Comparison of ENCODE assay signal across 22 cellular contexts in genomic region chr6:32906539-32906938, GRCh38. TPM values are rescaled to one million over a fixed set of nuclear protein-coding genes. Genes with fewer than 3 reads are reported as not detected.
DNase-seq lines count a peak whose midpoint lies in the region; ATAC-seq and TF ChIP-seq lines count a peak whose summit lies in the region.
"Had no signal": no experiment of that assay in that cellular context is flagged by ENCODE, and none has a peak within 500 bp of the region (broad histone marks: within the 10 kb centered on the region; RNA-seq: fewer than 3 reads in every experiment).

No MANE protein-coding gene starts in this region.

- peak; percentile 39; the same call in 2 of the 3 replicates for ATAC-seq in SK-N-SH treated with all-trans-retinoic acid at 6 μM for 48 hours
- ATAC-seq: left cardiac atrium had no signal

- POLR2A ChIA-PET in MCF 10A (lab: Yijun Ruan, JAX) = no interaction called here

- TF ChIP-seq CTCF in mammary epithelial cell (conservative IDR thresholded peaks at IDR 0.05 in 1 of 2, IDR thresholded peaks at IDR 0.05 in 1 of 2; ENCODE audit: extremely low read depth in 1 of 2, insufficient read depth in 1 of 2, low read depth in 1 of 2, low read length in 2 of 2) (no peak), MCF 10A (IDR thresholded peaks at IDR 0.05; ENCODE audit: unreplicated experiment) (no peak), fibroblast of lung (conservative IDR thresholded peaks at IDR 0.05 in 1 of 2, IDR thresholded peaks at IDR 0.05 in 1 of 2; ENCODE audit: low read depth in 1 of 2, low read length in 2 of 2) (no peak), chondrocyte (IDR thresholded peaks at IDR 0.05) (no peak)

- H4K20me1 ChIP-seq in mammary epithelial cell (ENCODE audit: insufficient read depth, low read length) = no peaks in the 10 kb centered on the region
- no peaks in the 10 kb centered on the region for H4K20me1 ChIP-seq in fibroblast of lung (ENCODE audit: control insufficient read depth, extremely low read depth, insufficient read depth, low read length)

- H3K4me1 ChIP-seq in mammary epithelial cell (ENCODE audit: insufficient read depth, low read length) (peaks cover 8% of the 10 kb centered on the region), fibroblast of lung (ENCODE audit: control insufficient read depth, extremely low read depth, insufficient read depth, low read length) (no peaks in the 10 kb centered on the region)

- in situ Hi-C loops in mammary epithelial cell (cut with MboI; ENCODE audit: low sequenced_read_pairs in 2 of 2) = no loop called here

- H3K9ac ChIP-seq in mammary epithelial cell (ENCODE audit: insufficient read depth, low read length) = no peak overlapping the region
- H3K9ac ChIP-seq in fibroblast of lung (ENCODE audit: insufficient read depth, low read length) = no peak overlapping the region

- dilution Hi-C loops in mammary epithelial cell (cut with HindIII; ENCODE audit: low sequenced_read_pairs) = loop anchor here (5.0 kb wide), 1 partner anchor 81 kb away; no protein-coding TSS in a partner anchor

- DNase-seq in mammary epithelial cell (peak; percentile 46), MCF 10A (ENCODE audit: unreplicated experiment) (no peak), fibroblast of lung (ENCODE audit: low read depth in 2 of 2) (peak; percentile 55 to 74), COLO668 (lab: John Stamatoyannopoulos, UW; ENCODE audit: unreplicated experiment) (no peak), epidermal melanocyte (ENCODE audit: insufficient read length, low spot score) (no peak), globus pallidus (ENCODE audit: low spot score) (no peak), chondrocyte (ENCODE audit: low spot score) (no peak)
- DNase-seq: activated CD4-positive, alpha-beta T cell treated with anti-CD3 and anti-CD28 coated beads, Interleukin-2, amount 10 ng/mL, durations not matched to agents 24 days and 14 days; activated CD8-positive, alpha-beta memory T cell treated with anti-CD3 and anti-CD28 coated beads, Interleukin-2, amount 50 U/mL, for 4 hours; activated gamma-delta T cell treated with Interleukin-2 at 50 U/mL for 16 hours; anterior cingulate cortex; CD4-positive, alpha-beta T cell; DMS79 treated with DMSO at 0.1 percent for 48 hours; left cardiac atrium; NCI-H2029; NCI-H526; stimulated activated naive CD4-positive, alpha-beta T cell; trophoblast cell had no signal

- H3K79me2 ChIP-seq in mammary epithelial cell (ENCODE audit: insufficient read depth, low read length) = no peaks in the 10 kb centered on the region
- H3K79me2 ChIP-seq in fibroblast of lung (ENCODE audit: control insufficient read depth, insufficient read depth, low read length) = no peaks in the 10 kb centered on the region

- H3K36me3 ChIP-seq in mammary epithelial cell (ENCODE audit: insufficient read depth, low read length) (peaks cover 2% of the 10 kb centered on the region), fibroblast of lung (ENCODE audit: control insufficient read depth, insufficient read depth, low read length) (no peaks in the 10 kb centered on the region)

- BruUV-seq in mammary epithelial cell (replicated peaks; lab: Mats Ljungman, UMichigan) (no TSS peak), MCF 10A (replicated peaks; lab: Mats Ljungman, UMichigan) (no TSS peak)

- H2AFZ ChIP-seq in mammary epithelial cell (ENCODE audit: low read depth, low read length) (no peak overlapping the region), fibroblast of lung (ENCODE audit: low read length) (no peak overlapping the region)

- WGBS in mammary epithelial cell (ENCODE audit: low coverage, missing lambda C conversion rate) = 18% methylated on average over 1 of the region's 1 CpG

- H3K27ac Mint-ChIP-seq in MCF 10A (ENCODE audit: low read depth, unreplicated experiment) (no peak overlapping the region), chondrocyte (ENCODE audit: unreplicated experiment) (no peak overlapping the region)
- H3K27ac Mint-ChIP-seq: activated CD4-positive, alpha-beta T cell treated with anti-CD3 and anti-CD28 coated beads, Interleukin-2, amount 10 ng/mL, durations not matched to agents 24 days and 14 days; CD4-positive, alpha-beta T cell; dendritic cell treated with granulocyte-macrophage colony-stimulating factor and Interleukin-4, amounts not matched to agents 40 ng/mL and 50 ng/mL, for 4 days had no signal

- H3K4me3 Mint-ChIP-seq in MCF 10A (ENCODE audit: unreplicated experiment) = no peak overlapping the region
- H3K4me3 Mint-ChIP-seq in chondrocyte (ENCODE audit: unreplicated experiment) = no peak overlapping the region
- H3K4me3 Mint-ChIP-seq: activated CD4-positive, alpha-beta T cell treated with anti-CD3 and anti-CD28 coated beads, Interleukin-2, amount 10 ng/mL, durations not matched to agents 24 days and 14 days; CD4-positive, alpha-beta T cell; dendritic cell treated with granulocyte-macrophage colony-stimulating factor and Interleukin-4, amounts not matched to agents 40 ng/mL and 50 ng/mL, for 4 days had no signal

- CTCF ChIA-PET in mammary epithelial cell (lab: Charles Lee; ENCODE audit: low non-redundant PET) (interaction anchor here (0.7 kb wide), 1 partner anchor 329 kb away, joined by 3 read pairs; no protein-coding TSS in a partner anchor), MCF 10A (lab: Yijun Ruan, JAX) (interaction anchor here (0.6 to 1.1 kb wide), 4 partner anchors 10 to 48 kb away, joined by 3 to 7 read pairs (median 3); no protein-coding TSS in a partner anchor)

- H3K36me3 Mint-ChIP-seq in MCF 10A (ENCODE audit: insufficient read depth, unreplicated experiment) = no peaks in the 10 kb centered on the region
- H3K36me3 Mint-ChIP-seq in chondrocyte (ENCODE audit: low read depth) = peaks cover under 1% of the 10 kb centered on the region

- intact Hi-C loops in mammary epithelial cell (cut with micrococcal nuclease) = no loop called here
- intact Hi-C loops in MCF 10A (cut with micrococcal nuclease) = no loop called here

- H3K27ac ChIP-seq in mammary epithelial cell (ENCODE audit: insufficient read depth, low read depth, low read length) (no peak overlapping the region), fibroblast of lung (ENCODE audit: insufficient read depth, low read length) (no peak overlapping the region)
- H3K27ac ChIP-seq: 22Rv1, SK-N-MC had no signal

- H3K4me1 Mint-ChIP-seq in MCF 10A (ENCODE audit: insufficient read depth, unreplicated experiment) = no peaks in the 10 kb centered on the region
- peaks cover 7% of the 10 kb centered on the region for H3K4me1 Mint-ChIP-seq in chondrocyte (ENCODE audit: low read depth)
- H3K4me1 Mint-ChIP-seq: activated CD4-positive, alpha-beta T cell treated with anti-CD3 and anti-CD28 coated beads, Interleukin-2, amount 10 ng/mL, durations not matched to agents 24 days and 14 days had no signal

- H3K27me3 Mint-ChIP-seq in MCF 10A (ENCODE audit: insufficient read depth, unreplicated experiment) (peaks cover 7% of the 10 kb centered on the region), chondrocyte (ENCODE audit: low read depth) (no peaks in the 10 kb centered on the region)
- H3K27me3 Mint-ChIP-seq: dendritic cell treated with granulocyte-macrophage colony-stimulating factor and Interleukin-4, amounts not matched to agents 40 ng/mL and 50 ng/mL, for 4 days had no signal

- no peaks in the 10 kb centered on the region for H3K9me3 Mint-ChIP-seq in MCF 10A (ENCODE audit: unreplicated experiment)
- H3K9me3 Mint-ChIP-seq in chondrocyte (ENCODE audit: low read depth) = no peaks in the 10 kb centered on the region
- H3K9me3 Mint-ChIP-seq: activated CD4-positive, alpha-beta T cell treated with anti-CD3 and anti-CD28 coated beads, Interleukin-2, amount 10 ng/mL, durations not matched to agents 24 days and 14 days; CD4-positive, alpha-beta T cell; dendritic cell treated with granulocyte-macrophage colony-stimulating factor and Interleukin-4, amounts not matched to agents 40 ng/mL and 50 ng/mL, for 4 days had no signal

- no peaks in the 10 kb centered on the region for H3K9me3 ChIP-seq in mammary epithelial cell (replicated peaks; ENCODE audit: insufficient read depth, low read length)
- no peaks in the 10 kb centered on the region for H3K9me3 ChIP-seq in fibroblast of lung (ENCODE audit: control insufficient read depth, insufficient read depth, low read depth, low read length)

- H3K4me3 ChIP-seq in mammary epithelial cell (replicated peaks in 1 of 3; ENCODE audit: insufficient read depth in 1 of 3, low read depth in 2 of 3, low read length in 3 of 3) (no peak overlapping the region), fibroblast of lung (replicated peaks in 1 of 4; ENCODE audit: control extremely low read depth in 1 of 4, insufficient read depth in 1 of 4, low read depth in 3 of 4, low read length in 4 of 4) (no peak overlapping the region)
- H3K4me3 ChIP-seq: SK-N-MC had no signal

- peak overlapping the region; percentile 41 for H3K4me2 ChIP-seq in mammary epithelial cell (ENCODE audit: insufficient read depth, low read depth, low read length)
- H3K4me2 ChIP-seq in fibroblast of lung (ENCODE audit: extremely low read depth, insufficient read depth, low read length) = no peak overlapping the region

- H3K27me3 ChIP-seq in mammary epithelial cell (ENCODE audit: insufficient read depth, low read length) = no peaks in the 10 kb centered on the region
- no peaks in the 10 kb centered on the region for H3K27me3 ChIP-seq in fibroblast of lung (ENCODE audit: control insufficient read depth, insufficient read depth, low read length)

RNA-seq across cellular contexts. Expression of gene HLA-DMB, which starts 34.3 kb away (rescaled TPM):
- total RNA-seq in mammary epithelial cell = not detected
- 0.03 TPM for polyA plus RNA-seq in mammary epithelial cell
- not detected for polyA minus RNA-seq in mammary epithelial cell
- total RNA-seq in MCF 10A (2022) = not detected in 2 replicates
- 0.51 and 0.83 TPM in 2 replicates for total RNA-seq in fibroblast of lung
- 0.28 TPM in 2 replicates for polyA plus RNA-seq in fibroblast of lung
- polyA plus RNA-seq in fibroblast of lung (2012) = 0.09 and 0.15 TPM in 2 replicates
- not detected in 2 replicates for polyA minus RNA-seq in fibroblast of lung (ENCODE audit: low replicate concordance)
- total RNA-seq in chondrocyte = not detected in 3 replicates

RNA-seq across cellular contexts. Expression of gene HLA-DMA, which starts 46.4 kb away (rescaled TPM):
- 1 to 10 TPM; 1.5 to 1.7 TPM for total RNA-seq in mammary epithelial cell
- polyA plus RNA-seq in mammary epithelial cell = 1.7 TPM
- polyA minus RNA-seq in mammary epithelial cell = 6.2 TPM
- total RNA-seq in MCF 10A (2022) = 2.4 and 2.9 TPM in 2 replicates
- 9.8 and 12.1 TPM in 2 replicates for total RNA-seq in fibroblast of lung
- polyA plus RNA-seq in fibroblast of lung = 3.7 and 7.1 TPM in 2 replicates
- polyA plus RNA-seq in fibroblast of lung (2012) = 6.0 and 13.7 TPM in 2 replicates
- polyA minus RNA-seq in fibroblast of lung (ENCODE audit: low replicate concordance) = 4.1 and 20.2 TPM in 2 replicates
- 3.6 to 5.5 TPM (median 5.4 TPM) in 3 replicates for total RNA-seq in chondrocyte

RNA-seq across cellular contexts. Expression of gene PSMB9, which starts 52.5 kb away (rescaled TPM):
- total RNA-seq in mammary epithelial cell = 10 to 100 TPM in 1 of 2 donors, 1 to 10 TPM in 1; 2.7 to 10.1 TPM
- polyA plus RNA-seq in mammary epithelial cell = 19.0 TPM
- 10.5 TPM for polyA minus RNA-seq in mammary epithelial cell
- 3.5 and 4.4 TPM in 2 replicates for total RNA-seq in MCF 10A (2022)
- 54.7 and 64.4 TPM in 2 replicates for total RNA-seq in fibroblast of lung
- polyA plus RNA-seq in fibroblast of lung = 43.0 and 75.0 TPM in 2 replicates
- 50.9 and 86.2 TPM in 2 replicates for polyA plus RNA-seq in fibroblast of lung (2012)
- 28.1 and 89.4 TPM in 2 replicates for polyA minus RNA-seq in fibroblast of lung (ENCODE audit: low replicate concordance)
- total RNA-seq in chondrocyte = 0.90 to 1.2 TPM (median 1.2 TPM) in 3 replicates

RNA-seq across cellular contexts. Expression of gene TAP1, which starts 53.0 kb away (rescaled TPM):
- 10 to 100 TPM; 49.2 to 50.1 TPM for total RNA-seq in mammary epithelial cell
- polyA plus RNA-seq in mammary epithelial cell = 35.5 TPM
- 37.7 TPM for polyA minus RNA-seq in mammary epithelial cell
- total RNA-seq in MCF 10A (2022) = 32.3 and 35.2 TPM in 2 replicates
- total RNA-seq in fibroblast of lung = 66.8 and 107 TPM in 2 replicates
- polyA plus RNA-seq in fibroblast of lung = 30.7 and 31.4 TPM in 2 replicates
- 33.7 and 39.7 TPM in 2 replicates for polyA plus RNA-seq in fibroblast of lung (2012)
- 91.4 and 92.5 TPM in 2 replicates for polyA minus RNA-seq in fibroblast of lung (ENCODE audit: low replicate concordance)
- total RNA-seq in chondrocyte = 14.5 to 29.7 TPM (median 26.7 TPM) in 3 replicates

Comparison
In these comparisons a context has a peak if more than half of its experiments do, and no peak if none do; other contexts are left out.
1. DNase-seq: peak in mammary epithelial cell (single experiment) and fibroblast of lung (2 of 2); none in MCF 10A (single experiment), COLO668 (single experiment), epidermal melanocyte (single experiment), globus pallidus (single experiment) and chondrocyte (single experiment).